ENCODE assay signal across 22 cellular contexts in the genomic region with DNA sequence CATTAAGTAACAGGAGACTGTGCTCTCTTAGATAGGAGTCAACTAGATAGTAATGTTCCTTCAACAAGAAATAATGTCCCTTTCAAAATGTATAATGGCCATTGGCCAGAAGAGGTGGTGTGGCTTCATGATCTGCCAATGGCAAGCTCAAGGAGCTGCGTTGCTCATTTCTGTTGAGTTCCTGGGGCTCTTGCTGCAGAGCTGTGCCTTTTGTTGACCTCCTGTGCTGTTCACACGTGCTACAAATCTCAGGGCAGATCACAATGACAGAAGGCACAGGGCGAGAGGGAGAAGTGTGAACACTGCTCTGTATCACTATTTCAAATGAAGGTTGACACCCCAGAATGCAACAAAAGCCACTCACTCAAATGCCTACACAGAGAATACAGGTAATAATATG.
"Had no signal": no experiment of that assay in that cellular context is flagged by ENCODE, and none has a peak within 500 bp of the region (broad histone marks: within the 10 kb centered on the region; RNA-seq: fewer than 3 reads in every experiment).

No MANE protein-coding gene starts in this region.

- H3K79me2 ChIP-seq: hepatocyte had no signal

- H3K9me3 ChIP-seq: adrenal gland, ascending aorta, left lung, spleen, thoracic aorta, upper lobe of left lung had no signal

- H2AFZ ChIP-seq: hepatocyte had no signal

- H3K27ac ChIP-seq: adrenal gland, ascending aorta, hepatocyte, left lung, spleen, thoracic aorta, upper lobe of left lung, WERI-Rb-1 had no signal

- H3K4me1 ChIP-seq: adrenal gland, ascending aorta, left lung, spleen had no signal

- H3K36me3 ChIP-seq: adrenal gland, ascending aorta, left lung, spleen, thoracic aorta, upper lobe of left lung, WERI-Rb-1 had no signal

- DNase-seq: activated CD4-positive, alpha-beta T cell treated with anti-CD3 and anti-CD28 coated beads for 1 hour; activated CD4-positive, alpha-beta T cell treated with anti-CD3 and anti-CD28 coated beads, Interleukin-2, amount 50 U/mL, for 1 hour; activated T-cell treated with anti-CD3 and anti-CD28 coated beads, Interleukin-2, amount 50 U/mL, for 24 hours; adrenal gland; central memory CD4-positive, alpha-beta T cell; effector memory CD4-positive, alpha-beta T cell; foreskin melanocyte; immature natural killer cell; kidney glomerular epithelial cell; left lung; naive thymus-derived CD8-positive, alpha-beta T cell; spleen; stimulated activated CD4-positive, alpha-beta T cell treated with anti-CD3 and anti-CD28 coated beads, Interleukin-4, amount 100 ng/mL, for 24 hours; stimulated activated naive CD4-positive, alpha-beta T cell treated with Interleukin-2 at 50 U/mL for 16 hours; upper lobe of left lung; WERI-Rb-1 had no signal

- H3K27me3 ChIP-seq: adrenal gland, ascending aorta, hepatocyte, left lung, upper lobe of left lung had no signal

- H3K4me3 ChIP-seq: adrenal gland, ascending aorta, hepatocyte, left lung, lung, spleen, thoracic aorta, upper lobe of left lung had no signal

- H3K4me2 ChIP-seq: hepatocyte had no signal

- ATAC-seq: activated T-helper 17 cell treated with anti-CD3 and anti-CD28 coated beads, Interleukin-2, amount 50 U/mL, for 72 hours; esophagus mucosa; left lung; naive thymus-derived CD8-positive, alpha-beta T cell had no signal
